Comparison of ENCODE assay signal across 8 cellular contexts in the genomic region with DNA sequence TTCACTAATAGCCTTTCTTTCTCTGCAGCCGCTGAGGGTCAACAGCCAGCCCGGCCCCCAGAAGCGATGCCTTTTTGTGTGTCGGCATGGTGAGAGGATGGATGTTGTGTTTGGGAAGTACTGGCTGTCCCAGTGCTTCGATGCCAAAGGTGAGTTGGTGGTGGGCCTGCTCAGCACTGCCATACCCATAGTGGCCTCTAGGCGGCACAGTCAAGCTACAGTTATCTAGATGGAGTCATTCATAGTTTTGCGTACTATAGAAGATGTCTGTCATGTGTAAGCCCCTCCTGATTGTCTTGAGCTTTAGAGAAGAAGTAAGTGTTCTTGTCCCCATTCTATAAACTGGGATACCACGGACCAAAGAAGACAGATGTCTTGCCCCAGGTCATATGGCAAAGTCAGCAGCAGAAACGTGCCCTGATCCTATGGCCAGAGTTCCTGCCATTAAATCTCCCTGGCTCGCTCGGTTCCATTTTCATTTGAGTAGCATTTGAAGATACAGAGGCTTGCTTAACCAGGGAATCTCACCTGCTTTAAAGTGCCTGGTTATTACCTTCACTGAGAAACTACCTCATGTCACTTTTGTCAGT. TPM values are rescaled to one million over a fixed set of nuclear protein-coding genes. Genes with fewer than 3 reads are reported as not detected.
DNase-seq lines count a peak whose midpoint lies in the region; ATAC-seq and TF ChIP-seq lines count a peak whose summit lies in the region.

No MANE protein-coding gene starts in this region.

- no TSS peak for BruUV-seq in MCF 10A (replicated peaks; lab: Mats Ljungman, UMichigan)

- H3K9me3 ChIP-seq in right lobe of liver, result no peaks in the 10 kb centered on the region

- no peaks in the 10 kb centered on the region for H3K4me1 ChIP-seq in right lobe of liver

- TF ChIP-seq POLR2A in right lobe of liver (IDR thresholded peaks at IDR 0.05), result no peak

- peak; percentile 24 for DNase-seq in AG10803 (ENCODE audit: low read depth)
- peak; percentile 32 for DNase-seq in Jurkat, Clone E6-1 (ENCODE audit: low read depth, low spot score)
- DNase-seq in MCF 10A (ENCODE audit: unreplicated experiment), result peak; percentile 62
- DNase-seq in right lobe of liver, result peak in 1 of 3 donors; percentile 26
- peak; percentile 60 to 65 for DNase-seq in stimulated activated CD8-positive, alpha-beta memory T cell treated with anti-CD3 and anti-CD28 coated beads, Interleukin-4, amount 100 ng/mL, for 4 hours (ENCODE audit: low read depth in 2 of 2, low spot score in 1 of 2)
- DNase-seq in NCI-H1694 treated with DMSO at 0.1 percent for 48 hours (lab: John Stamatoyannopoulos, UW), result no peak

- intact Hi-C loops in MCF 10A (cut with micrococcal nuclease) (loop anchor here (1.0 to 5.0 kb wide), 2 partner anchors 58 to 226 kb away; no protein-coding TSS in a partner anchor), right lobe of liver (cut with DNase I) (no loop called here)

- no peaks in the 10 kb centered on the region for H3K27me3 ChIP-seq in right lobe of liver

- no peak overlapping the region for H3K27ac ChIP-seq in VCaP
- H3K27ac ChIP-seq in right lobe of liver, result no peak overlapping the region

- H3K27ac Mint-ChIP-seq in MCF 10A (ENCODE audit: low read depth, unreplicated experiment), result no peak overlapping the region

- ATAC-seq in GM19043 (IDR thresholded peaks at IDR 0.05; ENCODE audit: low read depth, unreplicated experiment) (peak; percentile 78), right lobe of liver (peak; percentile 48 to 67 (median 64))

- TF ChIP-seq CTCF in AG10803 (conservative IDR thresholded peaks at IDR 0.05; ENCODE audit: low read length), result peak; percentile 86
- peak; percentile 69 for TF ChIP-seq CTCF in VCaP (conservative IDR thresholded peaks at IDR 0.05)
- peak; percentile 94 for TF ChIP-seq CTCF in MCF 10A (IDR thresholded peaks at IDR 0.05; ENCODE audit: unreplicated experiment)
- TF ChIP-seq CTCF in right lobe of liver (IDR thresholded peaks at IDR 0.05), result peak; percentile 56 to 62 (median 60)

- peaks cover 0 to 2% (median 0%) of the 10 kb centered on the region in 4 donors for H3K36me3 ChIP-seq in right lobe of liver

- WGBS in right lobe of liver (ENCODE audit: insufficient coverage, low coverage, low lambda C conversion rate, missing lambda C conversion rate), result 47% methylated on average over 5 of the region's 11 CpGs

- no peak overlapping the region for H3K4me3 Mint-ChIP-seq in MCF 10A (ENCODE audit: unreplicated experiment)

- POLR2A ChIA-PET in MCF 10A (lab: Yijun Ruan, JAX), result interaction anchor here (0.6 to 1.4 kb wide), 4 partner anchors 57 to 471 kb away, joined by 3 to 5 read pairs (median 3); no protein-coding TSS in a partner anchor

- H3K4me1 Mint-ChIP-seq in MCF 10A (ENCODE audit: insufficient read depth, unreplicated experiment), result peaks cover 10% of the 10 kb centered on the region

- H3K9me3 Mint-ChIP-seq in MCF 10A (ENCODE audit: unreplicated experiment), result no peaks in the 10 kb centered on the region

- no peaks in the 10 kb centered on the region for H3K36me3 Mint-ChIP-seq in MCF 10A (ENCODE audit: insufficient read depth, unreplicated experiment)

- H3K27me3 Mint-ChIP-seq in MCF 10A (ENCODE audit: insufficient read depth, unreplicated experiment), result no peaks in the 10 kb centered on the region

- CTCF ChIA-PET in MCF 10A (lab: Yijun Ruan, JAX), result interaction anchor here (0.6 to 20.5 kb wide), 32 partner anchors 8 to 1119 kb away, joined by 3 to 404 read pairs (median 5); partner anchors contain the start of gene CRTAM

- H3K4me3 ChIP-seq in AG10803 (ENCODE audit: low read length) (no peak overlapping the region), right lobe of liver (no peak overlapping the region)
- no peak overlapping the region for H3K4me3 ChIP-seq in Jurkat, Clone E6-1 (ENCODE audit: low read length)

RNA-seq across cellular contexts. Expression of gene CRTAM, which starts 42.1 kb away (rescaled TPM):
- polyA plus RNA-seq in Jurkat, Clone E6-1 (2012; ENCODE audit: insufficient read depth, insufficient read length), result not detected
- total RNA-seq in MCF 10A (2022), result not detected in 2 replicates
- under 1 TPM in 5 of 6 experiments, not detected in 1; 0.11 to 0.26 (median 0.25) TPM for total RNA-seq in right lobe of liver
